28 cellular contexts compared by ENCODE assay signal in the genomic region with DNA sequence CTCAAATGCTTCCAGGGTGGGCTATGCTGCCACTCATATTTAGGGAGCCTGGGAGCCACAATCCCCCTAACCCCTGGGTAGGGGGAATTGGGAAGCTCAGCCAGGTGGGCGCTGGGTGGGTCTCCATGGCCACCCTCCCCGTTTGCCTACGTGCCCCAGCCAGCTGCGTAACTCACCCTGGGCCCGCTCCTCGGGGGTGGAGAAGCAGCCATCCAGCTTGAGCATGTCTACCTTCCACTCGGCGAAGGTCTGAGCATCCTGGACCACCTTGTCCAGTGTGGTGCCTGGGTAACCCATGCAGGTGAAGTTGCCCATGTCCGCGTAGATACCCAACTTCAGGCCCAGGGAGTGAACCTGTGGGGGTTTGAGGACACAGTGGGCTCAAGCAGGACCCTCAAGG.
"Had no signal": no experiment of that assay in that cellular context is flagged by ENCODE, and none has a peak within 500 bp of the region (broad histone marks: within the 10 kb centered on the region; RNA-seq: fewer than 3 reads in every experiment).

No MANE protein-coding gene starts in this region.

- H3K27ac Mint-ChIP-seq: activated naive CD4-positive, alpha-beta T cell treated with anti-CD3 and anti-CD28 coated beads for 36 hours; activated naive CD8-positive, alpha-beta T cell treated with anti-CD3 and anti-CD28 coated beads for 36 hours; progenitor cell of endocrine pancreas had no signal

- H3K4me3 Mint-ChIP-seq: activated naive CD4-positive, alpha-beta T cell treated with anti-CD3 and anti-CD28 coated beads for 36 hours; activated naive CD8-positive, alpha-beta T cell treated with anti-CD3 and anti-CD28 coated beads for 36 hours; naive B cell; nephron progenitor cell had no signal

- DNase-seq: activated CD4-positive, alpha-beta T cell treated with anti-CD3 and anti-CD28 coated beads for 4 hours; activated CD4-positive, alpha-beta T cell treated with anti-CD3 and anti-CD28 coated beads, Interleukin-2, amount 50 U/mL, for 4 hours; activated naive CD4-positive, alpha-beta T cell treated with anti-CD3 and anti-CD28 coated beads for 36 hours; activated naive CD8-positive, alpha-beta T cell treated with anti-CD3 and anti-CD28 coated beads for 36 hours; aorta; body of pancreas; cerebellar nuclear complex; cortex of kidney; effector CD4-positive, alpha-beta T cell; foreskin keratinocyte; heart right ventricle; left ventricle myocardium inferior; naive B cell; nephron progenitor cell; sigmoid colon; small intestine; stimulated activated CD4-positive, alpha-beta T cell treated with anti-CD3 and anti-CD28 coated beads, Interleukin-1b, Interleukin-23, amount 100 ng/mL, for 48 hours; stimulated activated CD4-positive, alpha-beta T cell treated with anti-CD3 and anti-CD28 coated beads, Interleukin-4, amount 100 ng/mL, for 4 hours; stimulated activated CD8-positive, alpha-beta memory T cell treated with anti-CD3 and anti-CD28 coated beads, Interleukin-4, amount 100 ng/mL, for 48 hours; stimulated activated naive CD4-positive, alpha-beta T cell; T-helper 1 cell; tibial artery had no signal

- ATAC-seq: body of pancreas, foreskin keratinocyte, heart right ventricle had no signal

- H3K9me3 Mint-ChIP-seq: activated naive CD4-positive, alpha-beta T cell treated with anti-CD3 and anti-CD28 coated beads for 36 hours; activated naive CD8-positive, alpha-beta T cell treated with anti-CD3 and anti-CD28 coated beads for 36 hours; naive B cell; nephron progenitor cell had no signal

- H3K9me3 ChIP-seq: adrenal gland, body of pancreas, esophagus muscularis mucosa, heart right ventricle, left ventricle myocardium inferior, neutrophil, ovary, sigmoid colon, suprapubic skin, tibial artery had no signal

- H3K27me3 Mint-ChIP-seq: activated naive CD8-positive, alpha-beta T cell treated with anti-CD3 and anti-CD28 coated beads for 36 hours; naive B cell; progenitor cell of endocrine pancreas had no signal
